9 cellular contexts compared by ENCODE assay signal in genomic region chr16:58516768-58517107, GRCh38. TPM values are rescaled to one million over a fixed set of nuclear protein-coding genes. Genes with fewer than 3 reads are reported as not detected.
DNase-seq lines count a peak whose midpoint lies in the region; ATAC-seq, FAIRE-seq and TF ChIP-seq lines count a peak whose summit lies in the region.
"Had no signal": no experiment of that assay in that cellular context is flagged by ENCODE, and none has a peak within 500 bp of the region (broad histone marks: within the 10 kb centered on the region; RNA-seq: fewer than 3 reads in every experiment).

No MANE protein-coding gene starts in this region.

- POLR2A ChIA-PET in PC-9 (lab: Charles Lee; ENCODE audit: unreplicated experiment) = no interaction called here

- H3K27me3 ChIP-seq in PC-9 (ENCODE audit: insufficient read depth, low read depth) (no peaks in the 10 kb centered on the region), dorsolateral prefrontal cortex (no peaks in the 10 kb centered on the region)

- H3K9me3 ChIP-seq in PC-9 (ENCODE audit: insufficient read depth, low read depth) = no peaks in the 10 kb centered on the region

- H3K4me2 ChIP-seq in PC-9 = peak overlapping the region; percentile 88

- no peak for TF ChIP-seq POLR2A in GM12892 (IDR thresholded peaks at IDR 0.05; ENCODE audit: low read depth, low read length)

- peaks cover 52% of the 10 kb centered on the region for H4K20me1 ChIP-seq in PC-9 (ENCODE audit: insufficient read depth)

- CTCF ChIA-PET in PC-9 (lab: Charles Lee) = interaction anchor here (0.5 kb wide), 1 partner anchor 146 kb away, joined by 3 read pairs; no protein-coding TSS in a partner anchor

- FAIRE-seq in GM12892 (lab: Jason Lieb, UNC) = no peak

- peaks cover 30% of the 10 kb centered on the region for H3K79me2 ChIP-seq in PC-9 (ENCODE audit: low read depth)

- no peaks in the 10 kb centered on the region for H3K9me3 Mint-ChIP-seq in activated T-cell treated with anti-CD3 and anti-CD28 coated beads, Interleukin-2, amount 50 U/mL, for 24 hours
- H3K9me3 Mint-ChIP-seq in stimulated activated effector memory CD8-positive, alpha-beta T cell treated with anti-CD3 and anti-CD28 coated beads, Interleukin-12 subunit alpha, Interleukin-12 subunit beta, amount 100 ng/mL, for 72 hours = no peaks in the 10 kb centered on the region

- peaks cover 63% of the 10 kb centered on the region; the same call in 1 of the 2 replicates for H3F3A ChIP-seq in PC-9 (ENCODE audit: insufficient read depth, low read depth)

- no peak for ATAC-seq in stimulated activated effector memory CD8-positive, alpha-beta T cell treated with anti-CD3 and anti-CD28 coated beads, Interleukin-12 subunit alpha, Interleukin-12 subunit beta, amount 100 ng/mL, for 72 hours
- no peak for ATAC-seq in GM21360 (IDR thresholded peaks at IDR 0.05; ENCODE audit: unreplicated experiment)

- no peak for DNase-seq in activated T-cell treated with anti-CD3 and anti-CD28 coated beads, Interleukin-2, amount 50 U/mL, for 24 hours
- DNase-seq in activated T-cell treated with anti-CD3 and anti-CD28 coated beads, Interleukin-2, amount 50 U/mL, for 1 hour = no peak
- DNase-seq in PC-9 = no peak
- no peak for DNase-seq in epithelial cell of esophagus (ENCODE audit: low read depth)
- no peak for DNase-seq in stimulated activated effector memory CD8-positive, alpha-beta T cell treated with anti-CD3 and anti-CD28 coated beads, Interleukin-12 subunit alpha, Interleukin-12 subunit beta, amount 100 ng/mL, for 72 hours (ENCODE audit: low spot score in 2 of 2)
- no peak for DNase-seq in dorsolateral prefrontal cortex
- DNase-seq in GM12892 (ENCODE audit: insufficient read length) = no peak
- DNase-seq: NCI-H187 treated with DMSO at 0.1 percent for 48 hours had no signal

- H2AFZ ChIP-seq in PC-9 = no peak overlapping the region

- peaks cover 37% of the 10 kb centered on the region for H3K36me3 ChIP-seq in PC-9 (ENCODE audit: low read depth)

- no peaks in the 10 kb centered on the region for H3K9me2 ChIP-seq in PC-9 (ENCODE audit: insufficient read depth)

- peak overlapping the region; percentile 93 for H3K4me3 Mint-ChIP-seq in activated T-cell treated with anti-CD3 and anti-CD28 coated beads, Interleukin-2, amount 50 U/mL, for 24 hours
- H3K4me3 Mint-ChIP-seq in stimulated activated effector memory CD8-positive, alpha-beta T cell treated with anti-CD3 and anti-CD28 coated beads, Interleukin-12 subunit alpha, Interleukin-12 subunit beta, amount 100 ng/mL, for 72 hours = peak overlapping the region; percentile 88

- H3K27ac Mint-ChIP-seq in activated T-cell treated with anti-CD3 and anti-CD28 coated beads, Interleukin-2, amount 50 U/mL, for 24 hours = peak overlapping the region; percentile 22
- H3K27ac Mint-ChIP-seq in stimulated activated effector memory CD8-positive, alpha-beta T cell treated with anti-CD3 and anti-CD28 coated beads, Interleukin-12 subunit alpha, Interleukin-12 subunit beta, amount 100 ng/mL, for 72 hours = peak overlapping the region; percentile 64

- TF ChIP-seq CTCF in PC-9 (conservative IDR thresholded peaks at IDR 0.05) (no peak), epithelial cell of esophagus (IDR thresholded peaks at IDR 0.05; ENCODE audit: insufficient read depth, low read depth, low read length, missing control alignments) (no peak), dorsolateral prefrontal cortex (IDR thresholded peaks at IDR 0.05 in 54 of 56, conservative IDR thresholded peaks at IDR 0.05 in 2 of 56; ENCODE audit: low read depth in 1 of 56, partially characterized antibody in 56 of 56) (no peak)

- BruUV-seq in PC-9 (replicated peaks; lab: Mats Ljungman, UMichigan) = TSS peak; percentile 31

- peaks cover 52% of the 10 kb centered on the region for H3K4me1 Mint-ChIP-seq in activated T-cell treated with anti-CD3 and anti-CD28 coated beads, Interleukin-2, amount 50 U/mL, for 24 hours (ENCODE audit: low read depth)
- peaks cover 29% of the 10 kb centered on the region for H3K4me1 Mint-ChIP-seq in stimulated activated effector memory CD8-positive, alpha-beta T cell treated with anti-CD3 and anti-CD28 coated beads, Interleukin-12 subunit alpha, Interleukin-12 subunit beta, amount 100 ng/mL, for 72 hours

- peaks cover 77% of the 10 kb centered on the region for H3K36me3 Mint-ChIP-seq in activated T-cell treated with anti-CD3 and anti-CD28 coated beads, Interleukin-2, amount 50 U/mL, for 24 hours (ENCODE audit: low read depth)
- peaks cover 76% of the 10 kb centered on the region for H3K36me3 Mint-ChIP-seq in stimulated activated effector memory CD8-positive, alpha-beta T cell treated with anti-CD3 and anti-CD28 coated beads, Interleukin-12 subunit alpha, Interleukin-12 subunit beta, amount 100 ng/mL, for 72 hours

- H3K4me3 ChIP-seq in PC-9 (peak overlapping the region; percentile 99; the same call in 1 of the 2 replicates), epithelial cell of esophagus (ENCODE audit: low read length) (peak overlapping the region; percentile 91), dorsolateral prefrontal cortex (peak overlapping the region in 20 of 59 donors; percentile 73 to 97 (median 90))

- H3K27ac ChIP-seq in PC-9 (no peak overlapping the region), dorsolateral prefrontal cortex (peak overlapping the region in 1 of 59 donors; percentile 16)

- H3K27me3 Mint-ChIP-seq in activated T-cell treated with anti-CD3 and anti-CD28 coated beads, Interleukin-2, amount 50 U/mL, for 24 hours = no peaks in the 10 kb centered on the region

- intact Hi-C loops in PC-9 (cut with micrococcal nuclease; ENCODE audit: unreplicated experiment) (loop anchor here (5.0 to 10.0 kb wide), 3 partner anchors 36 to 492 kb away; partner anchors contain the start of gene MMP15), dorsolateral prefrontal cortex (cut with DNase I) (loop anchor here (10.0 kb wide), 4 partner anchors 148 to 392 kb away; partner anchors contain the start of gene CFAP20 (in 1 of the 2))

- H3K4me1 ChIP-seq in PC-9 (replicated peaks; ENCODE audit: insufficient read depth) = peaks cover 20% of the 10 kb centered on the region

RNA-seq across cellular contexts. Expression of gene SETD6, which starts 1.4 kb away (rescaled TPM):
- total RNA-seq in PC-9 (2021) (19.2 and 21.4 TPM in 2 replicates), dorsolateral prefrontal cortex (10 to 100 TPM; 14.5 to 47.1 (median 26.3) TPM)
- 15.8 TPM for polyA plus RNA-seq in GM12892 (2012; ENCODE audit: missing spikeins)

RNA-seq across cellular contexts. Expression of gene NDRG4, which starts 16.8 kb away (rescaled TPM):
- total RNA-seq in PC-9 (2021) = 4.8 and 6.0 TPM in 2 replicates
- 1,000 to 10,000 TPM in 17 of 120 experiments, 100 to 1,000 TPM in 103; 366 to 1,232 (median 838) TPM for total RNA-seq in dorsolateral prefrontal cortex
- 0.93 TPM for polyA plus RNA-seq in GM12892 (2012; ENCODE audit: missing spikeins)

Comparison
In these comparisons a context has a peak if more than half of its experiments do, and no peak if none do; other contexts are left out.
1. RNA of gene NDRG4, which starts 16.8 kb away (total RNA-seq): 366 to 1,232 TPM in dorsolateral prefrontal cortex; 4.8 to 6.0 TPM in PC-9; every median in the first group is over 10 times any median in the second.